10 cellular contexts compared by ENCODE assay signal in genomic region chr1:68347415-68347814, GRCh38.
DNase-seq lines count a peak whose midpoint lies in the region; ATAC-seq and TF ChIP-seq lines count a peak whose summit lies in the region.
"Had no signal": no experiment of that assay in that cellular context is flagged by ENCODE, and none has a peak within 500 bp of the region (broad histone marks: within the 10 kb centered on the region; RNA-seq: fewer than 3 reads in every experiment).

No MANE protein-coding gene starts in this region.

- H3K4me3 Mint-ChIP-seq in naive thymus-derived CD4-positive, alpha-beta T cell: no peak overlapping the region
- no peak overlapping the region for H3K4me3 Mint-ChIP-seq in Calu3 (ENCODE audit: low read depth, unreplicated experiment)

- H3K36me3 ChIP-seq in naive thymus-derived CD4-positive, alpha-beta T cell (ENCODE audit: control insufficient read depth in 2 of 3, insufficient read depth in 3 of 3, low read length in 3 of 3): no peaks in the 10 kb centered on the region
- H3K36me3 ChIP-seq: colonic mucosa had no signal

- CTCF ChIA-PET in naive thymus-derived CD4-positive, alpha-beta T cell (lab: Charles Lee): no interaction called here
- CTCF ChIA-PET in Calu3 (lab: Charles Lee): no interaction called here

- H3K27me3 Mint-ChIP-seq in naive thymus-derived CD4-positive, alpha-beta T cell: peaks cover 0 to 5% (median 0%) of the 10 kb centered on the region in 5 donors
- no peaks in the 10 kb centered on the region for H3K27me3 Mint-ChIP-seq in Calu3 (ENCODE audit: unreplicated experiment)

- H3K36me3 Mint-ChIP-seq in naive thymus-derived CD4-positive, alpha-beta T cell: no peaks in the 10 kb centered on the region
- no peaks in the 10 kb centered on the region for H3K36me3 Mint-ChIP-seq in Calu3 (ENCODE audit: insufficient read depth, unreplicated experiment)

- intact Hi-C loops in naive thymus-derived CD4-positive, alpha-beta T cell (cut with micrococcal nuclease): loop anchor here in 1 of 2 donors (10.0 kb wide), 1 partner anchor 233 kb away; no protein-coding TSS in a partner anchor
- intact Hi-C loops in Calu3 (cut with micrococcal nuclease; ENCODE audit: unreplicated experiment): no loop called here

- no peaks in the 10 kb centered on the region for H3K4me1 ChIP-seq in naive thymus-derived CD4-positive, alpha-beta T cell (ENCODE audit: control insufficient read depth in 2 of 2, insufficient read depth in 2 of 2, low read length in 2 of 2)
- H3K4me1 ChIP-seq: colonic mucosa had no signal

- no peaks in the 10 kb centered on the region for H3K9me3 ChIP-seq in naive thymus-derived CD4-positive, alpha-beta T cell (ENCODE audit: control insufficient read depth in 2 of 3, low read length in 3 of 3)
- H3K9me3 ChIP-seq: colonic mucosa had no signal

- no peak overlapping the region for H3K27ac ChIP-seq in naive thymus-derived CD4-positive, alpha-beta T cell (ENCODE audit: low read depth, low read length)
- H3K27ac ChIP-seq: colonic mucosa had no signal

- POLR2A ChIA-PET in naive thymus-derived CD4-positive, alpha-beta T cell (lab: Charles Lee): no interaction called here

- ATAC-seq in GM18873 (IDR thresholded peaks at IDR 0.05; ENCODE audit: low FRiP score, unreplicated experiment) (peak; percentile 95), HG02678 (IDR thresholded peaks at IDR 0.05; ENCODE audit: unreplicated experiment) (peak; percentile 94), HG03045 (IDR thresholded peaks at IDR 0.05; ENCODE audit: unreplicated experiment) (no peak)
- peak; percentile 61 for ATAC-seq in naive thymus-derived CD4-positive, alpha-beta T cell

- no peak overlapping the region for H3K4me3 ChIP-seq in naive thymus-derived CD4-positive, alpha-beta T cell (ENCODE audit: low read length)
- H3K4me3 ChIP-seq: colonic mucosa had no signal

- no peaks in the 10 kb centered on the region for H3K27me3 ChIP-seq in naive thymus-derived CD4-positive, alpha-beta T cell (ENCODE audit: control insufficient read depth in 2 of 2, insufficient read depth in 2 of 2, low read length in 2 of 2)
- H3K27me3 ChIP-seq: colonic mucosa had no signal

- H3K9me3 Mint-ChIP-seq in naive thymus-derived CD4-positive, alpha-beta T cell: peaks cover 0 to 11% (median 0%) of the 10 kb centered on the region in 11 donors
- no peaks in the 10 kb centered on the region for H3K9me3 Mint-ChIP-seq in Calu3 (ENCODE audit: low read depth, unreplicated experiment)

- no peak for TF ChIP-seq CTCF in Calu3 (IDR thresholded peaks at IDR 0.05; ENCODE audit: unreplicated experiment)

- no peaks in the 10 kb centered on the region for H3K4me1 Mint-ChIP-seq in naive thymus-derived CD4-positive, alpha-beta T cell
- H3K4me1 Mint-ChIP-seq in Calu3 (ENCODE audit: low read depth, unreplicated experiment): peaks cover 12% of the 10 kb centered on the region

- no peak overlapping the region for H3K27ac Mint-ChIP-seq in naive thymus-derived CD4-positive, alpha-beta T cell
- H3K27ac Mint-ChIP-seq in Calu3 (ENCODE audit: unreplicated experiment): no peak overlapping the region

- DNase-seq in Kasumi-1 (lab: John Stamatoyannopoulos, UW): peak; percentile 85 to 89
- no peak for DNase-seq in naive thymus-derived CD4-positive, alpha-beta T cell
- DNase-seq in Calu3: no peak
- DNase-seq in activated CD4-positive, alpha-beta T cell treated with anti-CD3 and anti-CD28 coated beads for 1 hour: no peak
- DNase-seq in H4 (ENCODE audit: low spot score): no peak
- DNase-seq: colonic mucosa, NCI-H2107 had no signal

- no TSS peak for BruUV-seq in Calu3 (replicated peaks; lab: Mats Ljungman, UMichigan)

Comparison
In these comparisons a context has a peak if more than half of its experiments do, and no peak if none do; other contexts are left out.
1. DNase-seq: peak in Kasumi-1 (2 of 2); none in naive thymus-derived CD4-positive, alpha-beta T cell (0 of 9), Calu3 (single experiment), activated CD4-positive, alpha-beta T cell treated with anti-CD3 and anti-CD28 coated beads for 1 hour (single experiment) and H4 (single experiment).